In the genomic region with DNA sequence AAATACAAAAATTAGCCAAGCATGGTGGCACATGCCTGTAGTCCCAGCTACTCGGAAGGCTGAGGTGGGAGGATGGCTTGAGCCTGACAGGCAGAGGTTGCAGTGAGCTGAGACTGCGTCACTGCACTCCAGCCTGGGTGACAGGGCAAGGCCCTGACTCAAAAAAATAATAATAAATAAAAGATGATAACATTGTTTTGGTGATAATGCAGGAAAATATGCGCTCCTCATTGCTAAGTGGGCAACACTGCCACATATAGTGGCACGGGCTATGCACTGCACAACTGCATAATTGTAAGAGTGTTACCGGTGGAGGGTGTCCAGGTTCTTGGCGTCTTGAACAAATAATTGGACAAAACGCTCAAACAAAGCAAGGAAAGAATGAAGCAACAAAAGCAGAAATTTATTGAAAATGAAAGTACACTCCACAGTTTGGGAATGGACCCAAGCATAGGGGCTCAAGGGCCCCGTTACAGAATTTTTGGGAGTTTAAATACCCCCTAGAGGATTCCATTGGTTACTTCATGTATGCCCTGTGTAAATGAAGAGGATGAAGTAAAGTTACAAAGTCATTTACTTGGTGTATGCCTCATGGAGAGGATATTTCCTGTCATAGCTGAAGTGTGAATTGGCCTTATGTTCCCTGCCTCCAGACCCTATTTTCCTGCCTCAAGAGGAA, we compare ENCODE assay signal across 7 cellular contexts. TPM values are rescaled to one million over a fixed set of nuclear protein-coding genes. Genes with fewer than 3 reads are reported as not detected.
DNase-seq lines count a peak whose midpoint lies in the region; ATAC-seq and TF ChIP-seq lines count a peak whose summit lies in the region.
"Not testable (repeated sequence)": the region's sequence is repeated elsewhere in the genome, so short reads cannot be mapped to it uniquely, and the experiment has no call there.

No MANE protein-coding gene starts in this region.

- intact Hi-C loops in HCT116 (cut with micrococcal nuclease); MCF 10A (cut with micrococcal nuclease): not testable (repeated sequence)

- H3K79me2 ChIP-seq in DND-41 (ENCODE audit: insufficient read depth, low read length) = not testable (repeated sequence)
- H3K79me2 ChIP-seq in HCT116 (ENCODE audit: insufficient read depth, low read length) = peaks cover 14% of the 10 kb centered on the region; the same call in 1 of the 2 replicates

- WGBS in lung, 2 donors = 72 to 87% methylated on average over 8 of the region's 8 CpGs

- CTCF ChIA-PET in HCT116 (lab: Charles Lee) (interaction anchor here (0.7 kb wide), 1 partner anchor 9 kb away, joined by 3 read pairs; no protein-coding TSS in a partner anchor), MCF 10A (lab: Yijun Ruan, JAX) (interaction anchor here (1.4 kb wide), 1 partner anchor 31 kb away, joined by 6 read pairs; no protein-coding TSS in a partner anchor)
- CTCF ChIA-PET in activated CD8-positive, alpha-beta memory T cell treated with anti-CD3 and anti-CD28 coated beads, Interleukin-2, amount 10 ng/mL, durations not matched to agents 7 days and 5 days (lab: Charles Lee) = interaction anchor here (1.1 to 3.0 kb wide), 2 partner anchors 11 to 14 kb away, joined by 3 to 9 read pairs; no protein-coding TSS in a partner anchor

- peaks cover 16% of the 10 kb centered on the region for H3K4me1 ChIP-seq in DND-41 (ENCODE audit: insufficient read depth, low read length)
- not testable (repeated sequence) for H3K4me1 ChIP-seq in HCT116 (ENCODE audit: control insufficient read depth in 1 of 2, insufficient read depth in 2 of 2, low read length in 2 of 2); lung (ENCODE audit: control insufficient read depth in 2 of 2, insufficient read depth in 2 of 2, low read length in 2 of 2)

- H3K27ac Mint-ChIP-seq in activated CD8-positive, alpha-beta memory T cell treated with anti-CD3 and anti-CD28 coated beads, Interleukin-2, amount 10 ng/mL, durations not matched to agents 7 days and 5 days = peak overlapping the region; percentile 22
- not testable (repeated sequence) for H3K27ac Mint-ChIP-seq in MCF 10A (ENCODE audit: low read depth, unreplicated experiment)

- not testable (repeated sequence) for BruUV-seq in HCT116 (replicated peaks; lab: Mats Ljungman, UMichigan); MCF 10A (replicated peaks; lab: Mats Ljungman, UMichigan)

- not testable (repeated sequence) for TF ChIP-seq RAD21 in HCT116 (IDR thresholded peaks at IDR 0.05; ENCODE audit: low read depth)

- not testable (repeated sequence) for ATAC-seq in DND-41 (ENCODE audit: insufficient read depth, low read depth); activated CD8-positive, alpha-beta memory T cell treated with anti-CD3 and anti-CD28 coated beads, Interleukin-2, amount 10 ng/mL, durations not matched to agents 7 days and 5 days; lung (ENCODE audit: insufficient read depth, low FRiP score)
- ATAC-seq in HCT116 = peak; percentile 46; the same call in 1 of the 2 replicates

- not testable (repeated sequence) for H3K27me3 ChIP-seq in DND-41 (ENCODE audit: insufficient read depth, low read length, poor library complexity); HCT116 (ENCODE audit: insufficient read depth, low read length); lung (ENCODE audit: control insufficient read depth, insufficient read depth)

- peaks cover 22% of the 10 kb centered on the region for H3K36me3 Mint-ChIP-seq in activated CD8-positive, alpha-beta memory T cell treated with anti-CD3 and anti-CD28 coated beads, Interleukin-2, amount 10 ng/mL, durations not matched to agents 7 days and 5 days
- H3K36me3 Mint-ChIP-seq in MCF 10A (ENCODE audit: insufficient read depth, unreplicated experiment) = peaks cover 16% of the 10 kb centered on the region

- POLR2A ChIA-PET in HCT116 (lab: Charles Lee) = not testable (repeated sequence)
- POLR2A ChIA-PET in MCF 10A (lab: Yijun Ruan, JAX) = interaction anchor here (0.6 to 5.5 kb wide), 5 partner anchors 13 to 103 kb away, joined by 3 to 38 read pairs (median 5); a partner anchor contains a TSS

- not testable (repeated sequence) for H3K36me3 ChIP-seq in DND-41 (ENCODE audit: insufficient read depth, low read length); HCT116 (ENCODE audit: control insufficient read depth in 1 of 2, insufficient read depth in 2 of 2, low read length in 2 of 2); lung (ENCODE audit: control insufficient read depth in 2 of 2, insufficient read depth in 2 of 2, low read length in 2 of 2)

- not testable (repeated sequence) for H3K9me2 ChIP-seq in HCT116 (ENCODE audit: insufficient read depth)

- not testable (repeated sequence) for H2AFZ ChIP-seq in DND-41 (ENCODE audit: low read depth, low read length); HCT116 (ENCODE audit: low read depth, low read length, poor library complexity, severe bottlenecking)

- RAD21 ChIA-PET in HCT116 (lab: Charles Lee; ENCODE audit: low non-redundant PET in 1 of 2, low total read pairs in 2 of 2, uncharacterized antibody in 2 of 2, unreplicated experiment in 2 of 2) = not testable (repeated sequence)

- not testable (repeated sequence) for TF ChIP-seq CTCF in DND-41 (IDR thresholded peaks at IDR 0.05; ENCODE audit: borderline replicate concordance, extremely low read depth, low read length, poor library complexity, severe bottlenecking); lung (IDR thresholded peaks at IDR 0.05; ENCODE audit: control extremely low read depth, extremely low read depth)
- TF ChIP-seq CTCF in HCT116 (IDR thresholded peaks at IDR 0.05 in 2 of 3, conservative IDR thresholded peaks at IDR 0.05 in 1 of 3; ENCODE audit: borderline replicate concordance in 1 of 3, insufficient read depth in 1 of 3, low read depth in 2 of 3, low read length in 2 of 3) = peak in 1 of 3 experiments; percentile 37; a peak in 2 of 6 replicates
- TF ChIP-seq CTCF in MCF 10A (IDR thresholded peaks at IDR 0.05; ENCODE audit: unreplicated experiment) = peak; percentile 4
- peak; percentile 18 for TF ChIP-seq CTCF in epithelial cell of proximal tubule (conservative IDR thresholded peaks at IDR 0.05; ENCODE audit: low read depth, low read length)

- not testable (repeated sequence) for H3K27ac ChIP-seq in DND-41 (ENCODE audit: low read length); HCT116 (ENCODE audit: low read depth, low read length); lung (ENCODE audit: low read depth in 1 of 2, low read length in 1 of 2)

- DNase-seq in DND-41 = peak; percentile 2
- DNase-seq in HCT116 (ENCODE audit: low read depth, low spot score); activated CD8-positive, alpha-beta memory T cell treated with anti-CD3 and anti-CD28 coated beads, Interleukin-2, amount 10 ng/mL, durations not matched to agents 7 days and 5 days; MCF 10A (ENCODE audit: unreplicated experiment); epithelial cell of proximal tubule (ENCODE audit: low read depth): not testable (repeated sequence)
- peak; percentile 47 for DNase-seq in RKO (ENCODE audit: low spot score)
- peak; percentile 16 for DNase-seq in lung (ENCODE audit: low spot score)

- H3K4me3 ChIP-seq in DND-41 (ENCODE audit: low read depth in 1 of 2, low read length in 2 of 2); HCT116 (replicated peaks in 1 of 2; ENCODE audit: low read depth in 1 of 2, low read length in 2 of 2); epithelial cell of proximal tubule (ENCODE audit: low read depth, low read length); lung: not testable (repeated sequence)

- not testable (repeated sequence) for H4K20me1 ChIP-seq in DND-41 (ENCODE audit: insufficient read depth, low read length); HCT116 (ENCODE audit: insufficient read depth)

- H3K9ac ChIP-seq in DND-41 (ENCODE audit: low read depth, low read length); HCT116 (ENCODE audit: low read length): not testable (repeated sequence)

- H3K27me3 Mint-ChIP-seq in activated CD8-positive, alpha-beta memory T cell treated with anti-CD3 and anti-CD28 coated beads, Interleukin-2, amount 10 ng/mL, durations not matched to agents 7 days and 5 days; MCF 10A (ENCODE audit: insufficient read depth, unreplicated experiment): not testable (repeated sequence)

- H3K9me3 Mint-ChIP-seq in activated CD8-positive, alpha-beta memory T cell treated with anti-CD3 and anti-CD28 coated beads, Interleukin-2, amount 10 ng/mL, durations not matched to agents 7 days and 5 days (ENCODE audit: low read depth); MCF 10A (ENCODE audit: unreplicated experiment): not testable (repeated sequence)

- peaks cover 33% of the 10 kb centered on the region for H3K4me1 Mint-ChIP-seq in activated CD8-positive, alpha-beta memory T cell treated with anti-CD3 and anti-CD28 coated beads, Interleukin-2, amount 10 ng/mL, durations not matched to agents 7 days and 5 days
- H3K4me1 Mint-ChIP-seq in MCF 10A (ENCODE audit: insufficient read depth, unreplicated experiment) = not testable (repeated sequence)

- not testable (repeated sequence) for H3K9me3 ChIP-seq in DND-41 (ENCODE audit: insufficient read depth, low read length, severe bottlenecking); HCT116 (ENCODE audit: control insufficient read depth in 1 of 2, insufficient read depth in 1 of 2, low read depth in 1 of 2, low read length in 2 of 2); lung (ENCODE audit: control insufficient read depth in 2 of 2, insufficient read depth in 1 of 2, low read length in 1 of 2)

- not testable (repeated sequence) for H3K4me2 ChIP-seq in DND-41 (ENCODE audit: insufficient read depth, low read length); HCT116 (ENCODE audit: low read length)

- not testable (repeated sequence) for H3K4me3 Mint-ChIP-seq in activated CD8-positive, alpha-beta memory T cell treated with anti-CD3 and anti-CD28 coated beads, Interleukin-2, amount 10 ng/mL, durations not matched to agents 7 days and 5 days; MCF 10A (ENCODE audit: unreplicated experiment)

- not testable (repeated sequence) for TF ChIP-seq POLR2A in HCT116 (IDR thresholded peaks at IDR 0.05; ENCODE audit: borderline replicate concordance, extremely low read depth, insufficient read depth, insufficient read length)

RNA-seq across cellular contexts. Expression of a gene that starts 14.6 kb away (rescaled TPM):
- total RNA-seq in HCT116 (2021; ENCODE audit: unreplicated experiment) = 3.4 TPM
- 3.0 and 3.9 TPM in 2 replicates for polyA plus RNA-seq in HCT116 (2012)
- 1 to 10 TPM; 2.1 to 4.3 TPM for total RNA-seq in activated CD8-positive, alpha-beta memory T cell treated with anti-CD3 and anti-CD28 coated beads, Interleukin-2, amount 10 ng/mL, durations not matched to agents 7 days and 5 days
- total RNA-seq in MCF 10A (2022) = 8.3 and 11.8 TPM in 2 replicates
- total RNA-seq in epithelial cell of proximal tubule = 2.8 and 5.1 TPM in 2 replicates
- 10 to 100 TPM in 1 of 2 donors, 1 to 10 TPM in 1; 3.5 to 10.9 TPM for total RNA-seq in lung
- polyA plus RNA-seq in lung = 10 to 100 TPM; 14.2 to 18.1 TPM

RNA-seq across cellular contexts. Expression of a gene that starts 49.3 kb away (rescaled TPM):
- 259 TPM for total RNA-seq in HCT116 (2021; ENCODE audit: unreplicated experiment)
- polyA plus RNA-seq in HCT116 (2012) = 302 and 317 TPM in 2 replicates
- 100 to 1,000 TPM; 247 to 273 TPM for total RNA-seq in activated CD8-positive, alpha-beta memory T cell treated with anti-CD3 and anti-CD28 coated beads, Interleukin-2, amount 10 ng/mL, durations not matched to agents 7 days and 5 days
- 209 and 217 TPM in 2 replicates for total RNA-seq in MCF 10A (2022)
- 129 and 188 TPM in 2 replicates for total RNA-seq in epithelial cell of proximal tubule
- 100 to 1,000 TPM; 145 to 308 TPM for total RNA-seq in lung
- polyA plus RNA-seq in lung = 100 to 1,000 TPM; 246 to 465 TPM
